ENCODE assay signal across 8 cellular contexts in genomic region chr10:70815504-70816219, GRCh38. TPM values are rescaled to one million over a fixed set of nuclear protein-coding genes. Genes with fewer than 3 reads are reported as not detected.
DNase-seq lines count a peak whose midpoint lies in the region; ATAC-seq and TF ChIP-seq lines count a peak whose summit lies in the region.

TSS of gene SGPL1 (plus strand) at chr10:70815948. CDS start at chr10:70816854, 906 bp downstream.

- no peaks in the 10 kb centered on the region for H3K9me3 ChIP-seq in CD8-positive, alpha-beta T cell (ENCODE audit: low read length)
- H3K9me3 ChIP-seq in OCI-LY3 (ENCODE audit: insufficient read depth, low read length), result no peaks in the 10 kb centered on the region
- no peaks in the 10 kb centered on the region for H3K9me3 ChIP-seq in mucosa of descending colon

- H3K36me3 ChIP-seq in CD8-positive, alpha-beta T cell (ENCODE audit: insufficient read depth, low read length), result no peaks in the 10 kb centered on the region
- H3K36me3 ChIP-seq in OCI-LY3 (replicated peaks; ENCODE audit: low read depth, low read length) (no peaks in the 10 kb centered on the region), mucosa of descending colon (ENCODE audit: low read depth) (no peaks in the 10 kb centered on the region)

- H3K27me3 Mint-ChIP-seq in CD8-positive, alpha-beta T cell (ENCODE audit: low read depth), result no peaks in the 10 kb centered on the region

- peak within 1 kb of the TSS; percentile 48 for H3K4me3 ChIP-seq in CD8-positive, alpha-beta T cell (ENCODE audit: low read depth, low read length)
- H3K4me3 ChIP-seq in OCI-LY3 (ENCODE audit: low read length), result peak within 1 kb of the TSS; percentile 96
- H3K4me3 ChIP-seq in epithelial cell of esophagus (ENCODE audit: low read length), result peak within 1 kb of the TSS; percentile 72
- H3K4me3 ChIP-seq in mucosa of descending colon, result peak within 1 kb of the TSS; percentile 59

- H3K79me2 ChIP-seq in OCI-LY3 (ENCODE audit: low read length), result no peaks in the 10 kb centered on the region

- peak within 1 kb of the TSS; percentile 26 for H3K27ac ChIP-seq in CD8-positive, alpha-beta T cell (ENCODE audit: low read depth, low read length)
- H3K27ac ChIP-seq in OCI-LY3 (ENCODE audit: low read length), result no peak within 1 kb of the TSS

- H2AFZ ChIP-seq in OCI-LY3 (ENCODE audit: low read depth, low read length), result peak within 1 kb of the TSS; percentile 91

- H3K9ac ChIP-seq in OCI-LY3 (ENCODE audit: low read length), result peak within 1 kb of the TSS; percentile 71

- no peaks in the 10 kb centered on the region for H3K9me3 Mint-ChIP-seq in CD8-positive, alpha-beta T cell

- intact Hi-C loops in CD8-positive, alpha-beta T cell (cut with DNase I, micrococcal nuclease), result loop anchor here (1.0 to 5.0 kb wide), 7 partner anchors 65 to 589 kb away; partner anchors contain the start of genes EIF4EBP2 (in 1 of the 2), PALD1 (in 1 of the 2) and PPA1 (in 1 of the 2)
- intact Hi-C loops in mucosa of descending colon (cut with DNase I, micrococcal nuclease), result loop anchor here in 1 of 2 donors (2.0 kb wide), 1 partner anchor 65 kb away; no protein-coding TSS in a partner anchor

- peak within 1 kb of the TSS; percentile 94 for H3K27ac Mint-ChIP-seq in CD8-positive, alpha-beta T cell

- TF ChIP-seq CTCF in CD8-positive, alpha-beta T cell (IDR thresholded peaks at IDR 0.05), result peak; percentile 95
- TF ChIP-seq CTCF in OCI-LY3 (IDR thresholded peaks at IDR 0.05; ENCODE audit: low read depth, low read length) (peak; percentile 66), epithelial cell of esophagus (IDR thresholded peaks at IDR 0.05; ENCODE audit: insufficient read depth, low read depth, low read length, missing control alignments) (peak; percentile 70), mucosa of descending colon (IDR thresholded peaks at IDR 0.05) (peak; percentile 98)

- POLR2A ChIA-PET in CD8-positive, alpha-beta T cell (lab: Charles Lee), result no interaction called here

- peak within 1 kb of the TSS; percentile 92 for H3K4me2 ChIP-seq in OCI-LY3 (ENCODE audit: low read length)

- DNase-seq in CD8-positive, alpha-beta T cell, result peak; percentile 70 to 93 (median 84)
- DNase-seq in activated T-cell treated with anti-CD3 and anti-CD28 coated beads for 4 hours, result peak; percentile 84
- peak; percentile 83 for DNase-seq in epithelial cell of esophagus (ENCODE audit: low read depth)
- DNase-seq in mucosa of descending colon, result peak; percentile 87 to 94 (median 92)
- peak; percentile 64 to 74 for DNase-seq in stimulated activated CD8-positive, alpha-beta memory T cell treated with anti-CD3 and anti-CD28 coated beads, Interleukin-4, amount 100 ng/mL, for 1 hour (ENCODE audit: low read depth in 2 of 2, low spot score in 1 of 2)

- peak within 1 kb of the TSS; percentile 93 for H3K4me3 Mint-ChIP-seq in CD8-positive, alpha-beta T cell

- CTCF ChIA-PET in CD8-positive, alpha-beta T cell (lab: Charles Lee), result interaction anchor here (0.7 to 2.6 kb wide), 10 partner anchors 9 to 266 kb away, joined by 3 to 17 read pairs (median 4); no protein-coding TSS in a partner anchor

- peaks cover 15% of the 10 kb centered on the region for H3K36me3 Mint-ChIP-seq in CD8-positive, alpha-beta T cell

- H3K4me1 ChIP-seq in CD8-positive, alpha-beta T cell (ENCODE audit: insufficient read depth, low read length), result peaks cover 19% of the 10 kb centered on the region
- H3K4me1 ChIP-seq in OCI-LY3 (ENCODE audit: low read length) (peaks cover 6% of the 10 kb centered on the region; the same call in 1 of the 2 replicates), mucosa of descending colon (ENCODE audit: low read depth) (peaks cover 8% of the 10 kb centered on the region)

- peaks cover 32% of the 10 kb centered on the region for H3K4me1 Mint-ChIP-seq in CD8-positive, alpha-beta T cell (ENCODE audit: low read depth)

- H3K27me3 ChIP-seq in CD8-positive, alpha-beta T cell (ENCODE audit: insufficient read depth, low read length), result no peaks in the 10 kb centered on the region
- no peaks in the 10 kb centered on the region for H3K27me3 ChIP-seq in OCI-LY3 (ENCODE audit: low read depth, low read length)

- no peaks in the 10 kb centered on the region for H4K20me1 ChIP-seq in OCI-LY3 (ENCODE audit: insufficient read depth, low read length)

- peak; percentile 94 for ATAC-seq in CD8-positive, alpha-beta T cell
- ATAC-seq in GM19351 (IDR thresholded peaks at IDR 0.05; ENCODE audit: unreplicated experiment) (peak; percentile 86), HG03521 (IDR thresholded peaks at IDR 0.05; ENCODE audit: unreplicated experiment) (peak; percentile 77), mucosa of descending colon (peak; percentile 99)

RNA-seq across cellular contexts. Expression of gene SGPL1, which starts in this region (rescaled TPM):
- total RNA-seq in CD8-positive, alpha-beta T cell, result 10 to 100 TPM; 14.5 to 15.5 TPM
- 10 to 100 TPM; 50.5 to 67.2 (median 55.5) TPM for total RNA-seq in mucosa of descending colon
